ENCODE assay signal across 15 cellular contexts in genomic region chr2:8413589-8414135, GRCh38.
DNase-seq lines count a peak whose midpoint lies in the region; ATAC-seq and TF ChIP-seq lines count a peak whose summit lies in the region.
"Had no signal": no experiment of that assay in that cellular context is flagged by ENCODE, and none has a peak within 500 bp of the region (broad histone marks: within the 10 kb centered on the region; RNA-seq: fewer than 3 reads in every experiment).

No MANE protein-coding gene starts in this region.

- no peaks in the 10 kb centered on the region for H3K36me3 ChIP-seq in prostate gland
- no peaks in the 10 kb centered on the region for H3K36me3 ChIP-seq in osteoblast (ENCODE audit: insufficient read depth, low read length)

- H3K4me1 ChIP-seq in prostate gland (replicated peaks), result no peaks in the 10 kb centered on the region
- H3K4me1 ChIP-seq in osteoblast (ENCODE audit: insufficient read depth, low read length), result peaks cover 9% of the 10 kb centered on the region

- no peak overlapping the region for H2AFZ ChIP-seq in osteoblast (ENCODE audit: low read length)

- H3K4me3 ChIP-seq in fibroblast of villous mesenchyme (ENCODE audit: low read depth, low read length), result no peak overlapping the region
- H3K4me3 ChIP-seq in prostate gland, result no peak overlapping the region
- no peak overlapping the region for H3K4me3 ChIP-seq in osteoblast (ENCODE audit: insufficient read depth, low read length)

- no peak for TF ChIP-seq POLR2A in prostate gland (IDR thresholded peaks at IDR 0.05)

- ATAC-seq in GM18870 (IDR thresholded peaks at IDR 0.05; ENCODE audit: unreplicated experiment), result no peak

- no peak overlapping the region for H3K27ac ChIP-seq in prostate gland
- H3K27ac ChIP-seq in osteoblast (ENCODE audit: low read depth, low read length), result no peak overlapping the region

- intact Hi-C loops in prostate gland (cut with DNase I), result no loop called here

- WGBS in prostate gland, result 39% methylated on average over 6 of the region's 6 CpGs

- H4K20me1 ChIP-seq in osteoblast (ENCODE audit: insufficient read depth, low read length), result no peaks in the 10 kb centered on the region

- H3K27me3 ChIP-seq in prostate gland (replicated peaks; ENCODE audit: insufficient read depth) (peaks cover 2% of the 10 kb centered on the region), osteoblast (ENCODE audit: insufficient read depth, low read length) (no peaks in the 10 kb centered on the region)

- no peaks in the 10 kb centered on the region for H3K79me2 ChIP-seq in osteoblast (ENCODE audit: insufficient read depth, low read length)

- H3K9me3 ChIP-seq in prostate gland (no peaks in the 10 kb centered on the region), osteoblast (ENCODE audit: low read depth, low read length) (no peaks in the 10 kb centered on the region)

- TF ChIP-seq CTCF in fibroblast of villous mesenchyme (IDR thresholded peaks at IDR 0.05; ENCODE audit: insufficient read depth, low read depth, low read length) (no peak), prostate gland (IDR thresholded peaks at IDR 0.05) (no peak), osteoblast (IDR thresholded peaks at IDR 0.05; ENCODE audit: extremely low read depth, low read depth, low read length) (no peak)

- H3K4me2 ChIP-seq in osteoblast (ENCODE audit: insufficient read depth, low read length), result no peak overlapping the region

- DNase-seq in GF-D8 (lab: John Stamatoyannopoulos, UW), result peak; percentile 75
- DNase-seq in NOMO-1 (lab: John Stamatoyannopoulos, UW; ENCODE audit: unreplicated experiment in 2 of 2), result peak; percentile 77 to 91
- DNase-seq in fibroblast of villous mesenchyme (ENCODE audit: low read depth), result peak; percentile 40
- peak; percentile 76 for DNase-seq in prostate gland (ENCODE audit: low spot score)
- no peak for DNase-seq in GM19240 (ENCODE audit: insufficient read length, low spot score)
- DNase-seq in osteoblast (ENCODE audit: insufficient read length, low spot score, missing footprints), result no peak
- no peak for DNase-seq in GM03348 (ENCODE audit: low spot score)
- DNase-seq: activated CD4-positive, alpha-beta T cell treated with anti-CD3 and anti-CD28 coated beads for 48 hours; activated naive CD8-positive, alpha-beta T cell treated with anti-CD3 and anti-CD28 coated beads, Interleukin-2, amount 10 ng/mL, durations not matched to agents 7 days and 5 days; activated T-cell treated with anti-CD3 and anti-CD28 coated beads for 4 hours; DMS 273 treated with DMSO at 0.1 percent for 48 hours; MM.1S; NCI-H2081 treated with DMSO at 0.1 percent for 48 hours; stimulated activated CD4-positive, alpha-beta T cell treated with anti-CD3 and anti-CD28 coated beads, Interleukin-4, amount 100 ng/mL, for 24 hours had no signal

Comparison
In these comparisons a context has a peak if more than half of its experiments do, and no peak if none do; other contexts are left out.
1. DNase-seq: peak in GF-D8 (single experiment), NOMO-1 (2 of 2), fibroblast of villous mesenchyme (single experiment) and prostate gland (single experiment); none in GM19240 (single experiment), osteoblast (single experiment) and GM03348 (single experiment).